8 cellular contexts compared by ENCODE assay signal in the genomic region with DNA sequence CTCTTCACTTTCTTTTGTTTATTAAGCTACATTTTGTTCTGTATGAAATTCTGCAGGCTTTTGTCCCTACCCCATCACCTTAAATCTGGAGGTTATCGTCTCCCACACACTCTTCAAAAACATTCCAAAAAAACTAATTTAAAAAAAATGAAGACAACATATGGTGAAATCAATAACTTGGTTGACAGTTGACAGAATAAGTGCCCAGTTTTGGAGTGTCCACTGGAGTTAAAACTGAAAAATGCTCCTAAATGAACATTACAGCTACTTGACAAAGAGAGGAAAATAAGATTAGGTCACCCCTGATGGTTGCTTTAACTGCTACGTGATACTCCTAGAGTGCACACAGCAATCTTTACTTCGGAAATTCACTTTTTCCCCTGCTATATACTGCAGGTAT.
DNase-seq lines count a peak whose midpoint lies in the region; ATAC-seq and TF ChIP-seq lines count a peak whose summit lies in the region.

No MANE protein-coding gene starts in this region.

- H3K27ac ChIP-seq in VCaP = peak overlapping the region; percentile 94
- no peak overlapping the region for H3K27ac ChIP-seq in subcutaneous abdominal adipose tissue (ENCODE audit: low read depth, low read length)

- H3K4me3 ChIP-seq in iPS-11a (ENCODE audit: low read depth, low read length) = peak overlapping the region; percentile 91
- H3K4me3 ChIP-seq in subcutaneous abdominal adipose tissue (ENCODE audit: low read depth in 1 of 5, low read length in 5 of 5) = peak overlapping the region in 3 of 5 donors; percentile 83 to 99 (median 93)

- peaks cover 5% of the 10 kb centered on the region for H3K36me3 Mint-ChIP-seq in T-helper 1 cell treated with Interleukin-12 subunit alpha and Interleukin-12 subunit beta and Interleukin-4 antibody, amounts not matched to agents 30 μg/mL and 1 μg/mL, for 36 hours (ENCODE audit: low read depth)

- DNase-seq in T-helper 1 cell (no peak), ACHN (no peak)

- H3K4me3 Mint-ChIP-seq in T-helper 1 cell treated with Interleukin-12 subunit alpha and Interleukin-12 subunit beta and Interleukin-4 antibody, amounts not matched to agents 30 μg/mL and 1 μg/mL, for 36 hours = peak overlapping the region; percentile 92

- peaks cover 26% of the 10 kb centered on the region for H3K27me3 Mint-ChIP-seq in T-helper 1 cell treated with Interleukin-12 subunit alpha and Interleukin-12 subunit beta and Interleukin-4 antibody, amounts not matched to agents 30 μg/mL and 1 μg/mL, for 36 hours (ENCODE audit: low read depth)

- no peaks in the 10 kb centered on the region for H3K9me3 Mint-ChIP-seq in T-helper 1 cell treated with Interleukin-12 subunit alpha and Interleukin-12 subunit beta and Interleukin-4 antibody, amounts not matched to agents 30 μg/mL and 1 μg/mL, for 36 hours

- no peaks in the 10 kb centered on the region for H3K27me3 ChIP-seq in subcutaneous abdominal adipose tissue (ENCODE audit: control insufficient read depth in 5 of 5, insufficient read depth in 4 of 5, low read length in 5 of 5)

- H3K36me3 ChIP-seq in subcutaneous abdominal adipose tissue (ENCODE audit: control insufficient read depth in 5 of 5, insufficient read depth in 5 of 5, low read length in 5 of 5) = no peaks in the 10 kb centered on the region

- in situ Hi-C loops in ACHN (cut with HindIII; ENCODE audit: low pct_ligation_motif_present, low pct_unique_long_range_greater_than_20kb, low sequenced_read_pairs) = no loop called here

- TF ChIP-seq CTCF in VCaP (conservative IDR thresholded peaks at IDR 0.05) = no peak

- no peaks in the 10 kb centered on the region for H3K9me3 ChIP-seq in subcutaneous abdominal adipose tissue (ENCODE audit: control insufficient read depth in 5 of 5, low read length in 5 of 5)

- H3K27ac Mint-ChIP-seq in T-helper 1 cell treated with Interleukin-12 subunit alpha and Interleukin-12 subunit beta and Interleukin-4 antibody, amounts not matched to agents 30 μg/mL and 1 μg/mL, for 36 hours = peak overlapping the region; percentile 13

- H3K9ac ChIP-seq in subcutaneous abdominal adipose tissue (ENCODE audit: low read length in 5 of 5) = no peak overlapping the region

- ATAC-seq in HG02763 (IDR thresholded peaks at IDR 0.05; ENCODE audit: unreplicated experiment) = no peak
- ATAC-seq in GM18909 (IDR thresholded peaks at IDR 0.05; ENCODE audit: poor library complexity, unreplicated experiment) = no peak

- H3K4me1 Mint-ChIP-seq in T-helper 1 cell treated with Interleukin-12 subunit alpha and Interleukin-12 subunit beta and Interleukin-4 antibody, amounts not matched to agents 30 μg/mL and 1 μg/mL, for 36 hours (ENCODE audit: low read depth) = peaks cover 20% of the 10 kb centered on the region

- peaks cover 0 to 27% (median 20%) of the 10 kb centered on the region in 5 donors for H3K4me1 ChIP-seq in subcutaneous abdominal adipose tissue (ENCODE audit: control insufficient read depth in 5 of 5, insufficient read depth in 5 of 5, low read length in 5 of 5)
